ENCODE assay signal across 13 cellular contexts in the genomic region with DNA sequence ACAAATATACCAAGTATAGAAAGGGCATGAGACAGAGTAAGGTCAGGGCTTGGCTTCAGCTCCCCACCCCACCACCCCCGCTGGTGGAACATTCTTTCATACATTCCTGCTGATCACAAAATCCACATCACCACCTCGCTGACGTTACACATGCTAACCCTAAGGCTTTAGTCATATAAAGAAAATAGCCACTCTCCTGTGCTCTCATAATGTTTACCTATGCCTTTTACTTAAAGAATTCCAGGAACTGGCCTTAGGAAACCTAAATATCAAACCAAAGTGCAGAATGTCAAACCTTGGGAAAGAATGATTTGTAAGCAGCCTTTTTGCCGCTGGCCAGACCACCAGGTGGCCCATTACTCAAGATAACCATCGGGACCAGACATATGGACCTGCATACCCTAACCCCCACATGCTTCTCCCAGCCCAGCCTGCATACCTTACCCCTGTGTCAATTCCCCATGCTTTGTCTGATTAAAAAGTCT.
DNase-seq lines count a peak whose midpoint lies in the region; ATAC-seq and TF ChIP-seq lines count a peak whose summit lies in the region.
"Had no signal": no experiment of that assay in that cellular context is flagged by ENCODE, and none has a peak within 500 bp of the region (broad histone marks: within the 10 kb centered on the region; RNA-seq: fewer than 3 reads in every experiment).

No MANE protein-coding gene starts in this region.

- intact Hi-C loops in dorsolateral prefrontal cortex (cut with DNase I) = no loop called here

- DNase-seq in GM23338 (ENCODE audit: low spot score) = peak; percentile 27
- peak; percentile 23 for DNase-seq in SK-N-SH
- DNase-seq in fibroblast of the aortic adventitia (ENCODE audit: low read depth) = peak; percentile 92
- peak; percentile 92 for DNase-seq in smooth muscle cell of the brain vasculature (ENCODE audit: low read depth, low spot score)
- DNase-seq in dorsolateral prefrontal cortex = no peak
- DNase-seq in T-helper 17 cell = no peak
- DNase-seq in superior temporal gyrus (ENCODE audit: extremely low spot score) = no peak
- DNase-seq: activated T-cell treated with anti-CD3 and anti-CD28 coated beads, Interleukin-2, amount 50 U/mL, for 1 hour; heart left ventricle; NCI-H1436; stimulated activated naive CD4-positive, alpha-beta T cell had no signal

- TF ChIP-seq RAD21 in SK-N-SH (IDR thresholded peaks at IDR 0.05; ENCODE audit: low read length) = no peak

- peak in 1 of 2 experiments; percentile 37; a peak in 1 of 4 replicates for TF ChIP-seq EP300 in SK-N-SH (IDR thresholded peaks at IDR 0.05; ENCODE audit: borderline replicate concordance in 1 of 2, low read depth in 1 of 2, low read length in 1 of 2)

- no peaks in the 10 kb centered on the region for H3K9me2 ChIP-seq in GM23338 (ENCODE audit: insufficient read depth)
- H3K9me2 ChIP-seq in SK-N-SH = no peaks in the 10 kb centered on the region

- CTCF ChIA-PET in SK-N-SH (lab: Yijun Ruan, JAX) = no interaction called here

- peaks cover 9% of the 10 kb centered on the region; the same call in 2 of the 3 replicates for H3K36me3 Mint-ChIP-seq in GM23338 (ENCODE audit: low read depth)
- no peaks in the 10 kb centered on the region for H3K36me3 Mint-ChIP-seq in T-helper 17 cell (ENCODE audit: low read depth)
- no peaks in the 10 kb centered on the region for H3K36me3 Mint-ChIP-seq in activated T-helper 17 cell treated with anti-CD3 and anti-CD28 coated beads, Interleukin-2, amount 50 U/mL, for 72 hours (ENCODE audit: low read depth)

- H3K4me1 ChIP-seq in GM23338 (ENCODE audit: insufficient read depth) = peaks cover 4% of the 10 kb centered on the region; the same call in 1 of the 2 replicates
- H3K4me1 ChIP-seq in SK-N-SH (ENCODE audit: control insufficient read depth in 1 of 2, insufficient read depth in 2 of 2, low read depth in 1 of 2, low read length in 1 of 2) = peaks cover 2 to 4% of the 10 kb centered on the region in 2 experiments; a peak in 2 of 4 replicates
- H3K4me1 ChIP-seq: heart left ventricle had no signal

- no peaks in the 10 kb centered on the region for H3K9me3 ChIP-seq in SK-N-SH
- no peaks in the 10 kb centered on the region for H3K9me3 ChIP-seq in T-helper 17 cell (ENCODE audit: control insufficient read depth, low read length, poor library complexity, severe bottlenecking)
- H3K9me3 ChIP-seq: heart left ventricle had no signal

- no peak overlapping the region for H3K9ac ChIP-seq in SK-N-SH

- H3K27me3 ChIP-seq in GM23338 (ENCODE audit: insufficient read depth) (no peaks in the 10 kb centered on the region), SK-N-SH (ENCODE audit: insufficient read depth) (no peaks in the 10 kb centered on the region), dorsolateral prefrontal cortex (no peaks in the 10 kb centered on the region)
- H3K27me3 ChIP-seq: heart left ventricle had no signal

- WGBS in SK-N-SH (ENCODE audit: low lambda C conversion rate) = 41% methylated on average over 4 of the region's 5 CpGs

- H3K4me3 Mint-ChIP-seq in GM23338 (no peak overlapping the region), T-helper 17 cell (no peak overlapping the region)
- H3K4me3 Mint-ChIP-seq in activated T-helper 17 cell treated with anti-CD3 and anti-CD28 coated beads, Interleukin-2, amount 50 U/mL, for 72 hours = no peak overlapping the region

- H3K27me3 Mint-ChIP-seq in GM23338 (ENCODE audit: insufficient read depth, low read depth, poor library complexity) = no peaks in the 10 kb centered on the region
- H3K27me3 Mint-ChIP-seq in T-helper 17 cell = no peaks in the 10 kb centered on the region
- H3K27me3 Mint-ChIP-seq in activated T-helper 17 cell treated with anti-CD3 and anti-CD28 coated beads, Interleukin-2, amount 50 U/mL, for 72 hours = no peaks in the 10 kb centered on the region

- TF ChIP-seq CTCF in GM23338 (conservative IDR thresholded peaks at IDR 0.05; ENCODE audit: low read depth in 2 of 2) = peak; percentile 18 to 49; a peak in 3 of 4 replicates
- TF ChIP-seq CTCF in SK-N-SH (IDR thresholded peaks at IDR 0.05) = no peak
- TF ChIP-seq CTCF in fibroblast of the aortic adventitia (IDR thresholded peaks at IDR 0.05; ENCODE audit: insufficient read depth, low read length) = no peak
- no peak for TF ChIP-seq CTCF in dorsolateral prefrontal cortex (IDR thresholded peaks at IDR 0.05 in 54 of 56, conservative IDR thresholded peaks at IDR 0.05 in 2 of 56; ENCODE audit: low read depth in 1 of 56, partially characterized antibody in 56 of 56)

- no peak overlapping the region for H3K27ac Mint-ChIP-seq in GM23338
- no peak overlapping the region for H3K27ac Mint-ChIP-seq in T-helper 17 cell
- no peak overlapping the region for H3K27ac Mint-ChIP-seq in activated T-helper 17 cell treated with anti-CD3 and anti-CD28 coated beads, Interleukin-2, amount 50 U/mL, for 72 hours

- H3K4me2 ChIP-seq in GM23338 (no peak overlapping the region), SK-N-SH (no peak overlapping the region; the same call in 1 of the 2 replicates)

- H3K4me3 ChIP-seq in GM23338 (no peak overlapping the region), SK-N-SH (ENCODE audit: low read depth in 2 of 2, low read length in 1 of 2) (no peak overlapping the region), fibroblast of the aortic adventitia (ENCODE audit: low read depth, low read length) (no peak overlapping the region), dorsolateral prefrontal cortex (no peak overlapping the region)
- H3K4me3 ChIP-seq: heart left ventricle had no signal

- H2AFZ ChIP-seq in GM23338 = peak overlapping the region; percentile 75; the same call in 1 of the 2 replicates
- H2AFZ ChIP-seq in SK-N-SH (ENCODE audit: low read depth) = peak overlapping the region; percentile 9; the same call in 1 of the 2 replicates

- no peaks in the 10 kb centered on the region for H3K79me2 ChIP-seq in GM23338 (replicated peaks; ENCODE audit: insufficient read depth)
- H3K79me2 ChIP-seq in SK-N-SH (ENCODE audit: insufficient read depth) = no peaks in the 10 kb centered on the region

- H3K27ac ChIP-seq in GM23338 (ENCODE audit: low read depth) = no peak overlapping the region
- H3K27ac ChIP-seq in SK-N-SH (ENCODE audit: low read depth in 2 of 2, low read length in 1 of 2) = no peak overlapping the region
- no peak overlapping the region for H3K27ac ChIP-seq in dorsolateral prefrontal cortex
- H3K27ac ChIP-seq: heart left ventricle, HL-60 had no signal

- peaks cover 18% of the 10 kb centered on the region for H3K9me3 Mint-ChIP-seq in GM23338
- H3K9me3 Mint-ChIP-seq in activated T-helper 17 cell treated with anti-CD3 and anti-CD28 coated beads, Interleukin-2, amount 50 U/mL, for 72 hours = peaks cover 1% of the 10 kb centered on the region

- no peaks in the 10 kb centered on the region; the same call in 1 of the 2 replicates for H3K36me3 ChIP-seq in GM23338 (ENCODE audit: insufficient read depth)
- no peaks in the 10 kb centered on the region for H3K36me3 ChIP-seq in SK-N-SH (replicated peaks in 1 of 2; ENCODE audit: control insufficient read depth in 1 of 2, insufficient read depth in 2 of 2, low read length in 1 of 2)
- H3K36me3 ChIP-seq: heart left ventricle had no signal

- POLR2A ChIA-PET in SK-N-SH (lab: Yijun Ruan, JAX) = no interaction called here

- H4K20me1 ChIP-seq in GM23338 (replicated peaks; ENCODE audit: insufficient read depth) (no peaks in the 10 kb centered on the region), SK-N-SH (ENCODE audit: insufficient read depth) (no peaks in the 10 kb centered on the region)

- H3F3A ChIP-seq in GM23338 (replicated peaks; ENCODE audit: low read depth) (no peaks in the 10 kb centered on the region), SK-N-SH (replicated peaks; ENCODE audit: insufficient read depth) (no peaks in the 10 kb centered on the region)

- ATAC-seq in GM23338 = no peak
- ATAC-seq in T-helper 17 cell = no peak
- no peak for ATAC-seq in activated T-helper 17 cell treated with anti-CD3 and anti-CD28 coated beads, Interleukin-2, amount 50 U/mL, for 72 hours (replicated peaks)
- ATAC-seq: heart left ventricle had no signal

- H3K4me1 Mint-ChIP-seq in GM23338 (0 out of 3 replicates have a peak, but pooled peaks cover 2% of the 10 kb centered on the region), T-helper 17 cell (peaks cover 11% of the 10 kb centered on the region)
- peaks cover 8% of the 10 kb centered on the region for H3K4me1 Mint-ChIP-seq in activated T-helper 17 cell treated with anti-CD3 and anti-CD28 coated beads, Interleukin-2, amount 50 U/mL, for 72 hours

TF ChIP-seq in GM23338, 12 proteins besides CTCF, POLR2A, EP300 and RAD21 (continues in another document):
- TF ChIP-seq JUNB (IDR thresholded peaks at IDR 0.05; ENCODE audit: unreplicated experiment) = no peak
- TF ChIP-seq EZH2 (IDR thresholded peaks at IDR 0.05; ENCODE audit: low read depth, unreplicated experiment) = no peak
- no peak for TF ChIP-seq EZH2phosphoT487 (IDR thresholded peaks at IDR 0.05; ENCODE audit: unreplicated experiment)
- no peak for TF ChIP-seq ZNF114 (CRISPR knock-in tag; IDR thresholded peaks at IDR 0.05)
- TF ChIP-seq, protein P1, sequence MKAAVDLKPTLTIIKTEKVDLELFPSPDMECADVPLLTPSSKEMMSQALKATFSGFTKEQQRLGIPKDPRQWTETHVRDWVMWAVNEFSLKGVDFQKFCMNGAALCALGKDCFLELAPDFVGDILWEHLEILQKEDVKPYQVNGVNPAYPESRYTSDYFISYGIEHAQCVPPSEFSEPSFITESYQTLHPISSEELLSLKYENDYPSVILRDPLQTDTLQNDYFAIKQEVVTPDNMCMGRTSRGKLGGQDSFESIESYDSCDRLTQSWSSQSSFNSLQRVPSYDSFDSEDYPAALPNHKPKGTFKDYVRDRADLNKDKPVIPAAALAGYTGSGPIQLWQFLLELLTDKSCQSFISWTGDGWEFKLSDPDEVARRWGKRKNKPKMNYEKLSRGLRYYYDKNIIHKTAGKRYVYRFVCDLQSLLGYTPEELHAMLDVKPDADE (IDR thresholded peaks at IDR 0.05) = no peak

TF ChIP-seq in SK-N-SH, 30 proteins besides CTCF, POLR2A, EP300 and RAD21 (continues in another document):
- TF ChIP-seq NFIC (IDR thresholded peaks at IDR 0.05; ENCODE audit: borderline replicate concordance) = no peak
- TF ChIP-seq, protein P2, sequence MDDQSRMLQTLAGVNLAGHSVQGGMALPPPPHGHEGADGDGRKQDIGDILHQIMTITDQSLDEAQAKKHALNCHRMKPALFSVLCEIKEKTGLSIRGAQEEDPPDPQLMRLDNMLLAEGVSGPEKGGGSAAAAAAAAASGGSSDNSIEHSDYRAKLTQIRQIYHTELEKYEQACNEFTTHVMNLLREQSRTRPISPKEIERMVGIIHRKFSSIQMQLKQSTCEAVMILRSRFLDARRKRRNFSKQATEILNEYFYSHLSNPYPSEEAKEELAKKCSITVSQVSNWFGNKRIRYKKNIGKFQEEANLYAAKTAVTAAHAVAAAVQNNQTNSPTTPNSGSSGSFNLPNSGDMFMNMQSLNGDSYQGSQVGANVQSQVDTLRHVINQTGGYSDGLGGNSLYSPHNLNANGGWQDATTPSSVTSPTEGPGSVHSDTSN (IDR thresholded peaks at IDR 0.05) = peak; percentile 54
- TF ChIP-seq MEF2A (IDR thresholded peaks at IDR 0.05; ENCODE audit: borderline replicate concordance, low read depth) = no peak

Comparison
In these comparisons a context has a peak if more than half of its experiments do, and no peak if none do; other contexts are left out.
1. DNase-seq: peak in GM23338 (single experiment), SK-N-SH (single experiment), fibroblast of the aortic adventitia (single experiment) and smooth muscle cell of the brain vasculature (single experiment); none in dorsolateral prefrontal cortex (0 of 10), T-helper 17 cell (0 of 3) and superior temporal gyrus (single experiment).
2. CTCF ChIP-seq: peak in GM23338 (2 of 2); none in SK-N-SH (single experiment), fibroblast of the aortic adventitia (single experiment) and dorsolateral prefrontal cortex (0 of 56).